Comparison of ENCODE assay signal across 8 cellular contexts in genomic region chr17:78384479-78385175, GRCh38. TPM values are rescaled to one million over a fixed set of nuclear protein-coding genes. Genes with fewer than 3 reads are reported as not detected.
DNase-seq lines count a peak whose midpoint lies in the region; ATAC-seq, FAIRE-seq and TF ChIP-seq lines count a peak whose summit lies in the region.

No MANE protein-coding gene starts in this region.

- TF ChIP-seq CTCF in Panc1 (IDR thresholded peaks at IDR 0.05) = no peak
- TF ChIP-seq CTCF in endothelial cell of umbilical vein (IDR thresholded peaks at IDR 0.05; ENCODE audit: extremely low read depth in 1 of 2, insufficient read depth in 1 of 2, low read depth in 1 of 2, low read length in 2 of 2) = no peak

- no peak for TF ChIP-seq POLR2A in endothelial cell of umbilical vein (IDR thresholded peaks at IDR 0.05; ENCODE audit: low read depth, low read length)

- intact Hi-C loops in Panc1 (cut with micrococcal nuclease; ENCODE audit: unreplicated experiment) = no loop called here
- intact Hi-C loops in endothelial cell of umbilical vein (cut with micrococcal nuclease) = no loop called here

- H3K36me3 ChIP-seq in Panc1 (ENCODE audit: control insufficient read depth, insufficient read depth, low read length) (no peaks in the 10 kb centered on the region), endothelial cell of umbilical vein (ENCODE audit: control insufficient read depth in 2 of 2, extremely low read depth in 1 of 2, insufficient read depth in 2 of 2, low read length in 2 of 2) (no peaks in the 10 kb centered on the region)

- BruUV-seq in Panc1 (replicated peaks; lab: Mats Ljungman, UMichigan) (no TSS peak), endothelial cell of umbilical vein (replicated peaks; lab: Mats Ljungman, UMichigan) (no TSS peak)

- peak overlapping the region; percentile 71 for H3K4me2 ChIP-seq in endothelial cell of umbilical vein (ENCODE audit: insufficient read depth, low read length)

- H3K27ac Mint-ChIP-seq in stimulated activated effector memory CD8-positive, alpha-beta T cell treated with anti-CD3 and anti-CD28 coated beads, Interleukin-12 subunit alpha, Interleukin-12 subunit beta, amount 100 ng/mL, for 72 hours = peak overlapping the region; percentile 96

- H3K4me3 ChIP-seq in Panc1 (ENCODE audit: low read depth in 2 of 2, low read length in 2 of 2) = no peak overlapping the region
- no peak overlapping the region for H3K4me3 ChIP-seq in endothelial cell of umbilical vein (replicated peaks in 1 of 3; ENCODE audit: insufficient read depth in 1 of 3, low read depth in 1 of 3, low read length in 3 of 3)

- CTCF ChIA-PET in Panc1 (lab: Charles Lee) = interaction anchor here (1.0 kb wide), 1 partner anchor 25 kb away, joined by 3 read pairs; no protein-coding TSS in a partner anchor
- CTCF ChIA-PET in endothelial cell of umbilical vein (lab: Charles Lee) = interaction anchor here (0.9 to 2.5 kb wide), 7 partner anchors 21 to 52 kb away, joined by 3 to 14 read pairs (median 6); partner anchors contain the start of gene SOCS3

- peaks cover 88% of the 10 kb centered on the region for H3K4me1 Mint-ChIP-seq in stimulated activated effector memory CD8-positive, alpha-beta T cell treated with anti-CD3 and anti-CD28 coated beads, Interleukin-12 subunit alpha, Interleukin-12 subunit beta, amount 100 ng/mL, for 72 hours

- dilution Hi-C loops in endothelial cell of umbilical vein (cut with MboI; ENCODE audit: extremely low pct_ligation_motif_present, low sequenced_read_pairs) = no loop called here

- H3K79me2 ChIP-seq in endothelial cell of umbilical vein (ENCODE audit: control insufficient read depth, insufficient read depth, low read length) = peaks cover 86% of the 10 kb centered on the region

- DNase-seq in Panc1 (ENCODE audit: low read depth, low spot score) = no peak
- no peak for DNase-seq in endothelial cell of umbilical vein (ENCODE audit: low read depth, low spot score)
- no peak for DNase-seq in stimulated activated effector memory CD8-positive, alpha-beta T cell treated with anti-CD3 and anti-CD28 coated beads, Interleukin-12 subunit alpha, Interleukin-12 subunit beta, amount 100 ng/mL, for 72 hours (ENCODE audit: low spot score in 2 of 2)
- no peak for DNase-seq in mucosa of gallbladder (ENCODE audit: low spot score)
- no peak for DNase-seq in NCI-H69 (lab: John Stamatoyannopoulos, UW)
- DNase-seq in ecto neural progenitor cell (ENCODE audit: low spot score) = no peak

- no peaks in the 10 kb centered on the region for H3K9me3 Mint-ChIP-seq in stimulated activated effector memory CD8-positive, alpha-beta T cell treated with anti-CD3 and anti-CD28 coated beads, Interleukin-12 subunit alpha, Interleukin-12 subunit beta, amount 100 ng/mL, for 72 hours

- H3K9me3 ChIP-seq in Panc1 (ENCODE audit: control insufficient read depth, insufficient read depth, low read depth, low read length) (no peaks in the 10 kb centered on the region), endothelial cell of umbilical vein (replicated peaks; ENCODE audit: control insufficient read depth, insufficient read depth, low read length) (no peaks in the 10 kb centered on the region)

- H3K36me3 Mint-ChIP-seq in stimulated activated effector memory CD8-positive, alpha-beta T cell treated with anti-CD3 and anti-CD28 coated beads, Interleukin-12 subunit alpha, Interleukin-12 subunit beta, amount 100 ng/mL, for 72 hours = peaks cover 90% of the 10 kb centered on the region

- ATAC-seq in GM21717 (IDR thresholded peaks at IDR 0.05; ENCODE audit: unreplicated experiment) (peak; percentile 3), Panc1 (0 out of 2 replicates have a peak, but pooled peaks have one; percentile 10), HG02973 (IDR thresholded peaks at IDR 0.05; ENCODE audit: unreplicated experiment) (no peak)
- no peak for ATAC-seq in stimulated activated effector memory CD8-positive, alpha-beta T cell treated with anti-CD3 and anti-CD28 coated beads, Interleukin-12 subunit alpha, Interleukin-12 subunit beta, amount 100 ng/mL, for 72 hours

- H3K9me1 ChIP-seq in endothelial cell of umbilical vein (replicated peaks; ENCODE audit: control insufficient read depth, extremely low read depth, insufficient read depth, low read length) = no peaks in the 10 kb centered on the region

- H3K27me3 ChIP-seq in Panc1 (ENCODE audit: control insufficient read depth, insufficient read depth, low read length) (no peaks in the 10 kb centered on the region), endothelial cell of umbilical vein (ENCODE audit: control insufficient read depth in 2 of 2, insufficient read depth in 2 of 2, low read length in 2 of 2) (no peaks in the 10 kb centered on the region)

- FAIRE-seq in endothelial cell of umbilical vein (lab: Jason Lieb, UNC) = no peak

- POLR2A ChIA-PET in Panc1 (lab: Charles Lee) (interaction anchor here (0.6 kb wide), 1 partner anchor 66 kb away, joined by 3 read pairs; no protein-coding TSS in a partner anchor), endothelial cell of umbilical vein (lab: Charles Lee) (interaction anchor here (1.3 kb wide), 1 partner anchor 25 kb away, joined by 3 read pairs; the partner anchor contains the start of gene SOCS3)

- peak overlapping the region; percentile 97 for H3K4me3 Mint-ChIP-seq in stimulated activated effector memory CD8-positive, alpha-beta T cell treated with anti-CD3 and anti-CD28 coated beads, Interleukin-12 subunit alpha, Interleukin-12 subunit beta, amount 100 ng/mL, for 72 hours

- H3K27ac ChIP-seq in Panc1 (ENCODE audit: low read length) (peak overlapping the region; percentile 60), endothelial cell of umbilical vein (ENCODE audit: insufficient read depth, low read depth, low read length) (peak overlapping the region; percentile 94)

- H4K20me1 ChIP-seq in endothelial cell of umbilical vein (replicated peaks; ENCODE audit: control insufficient read depth, extremely low read depth, insufficient read depth, low read length) = no peaks in the 10 kb centered on the region

- H3K4me1 ChIP-seq in Panc1 (ENCODE audit: control insufficient read depth, insufficient read depth, low read length) (peaks cover 43% of the 10 kb centered on the region), endothelial cell of umbilical vein (ENCODE audit: control insufficient read depth, extremely low read depth, insufficient read depth, low read length) (peaks cover 77% of the 10 kb centered on the region)

- in situ Hi-C loops in Panc1 (cut with HindIII; ENCODE audit: low pct_unique_long_range_greater_than_20kb, low sequenced_read_pairs) = no loop called here

- peak overlapping the region; percentile 61 for H3K9ac ChIP-seq in endothelial cell of umbilical vein (replicated peaks; ENCODE audit: extremely low read depth, insufficient read depth, low read length)

- no peak overlapping the region for H2AFZ ChIP-seq in endothelial cell of umbilical vein (ENCODE audit: low read depth, low read length)

TF ChIP-seq in endothelial cell of umbilical vein, 7 proteins besides CTCF, POLR2A, EP300 and RAD21:
- TF ChIP-seq MYC (IDR thresholded peaks at IDR 0.05; ENCODE audit: low read depth, low read length) = no peak
- TF ChIP-seq MAX (IDR thresholded peaks at IDR 0.05; ENCODE audit: insufficient read depth, insufficient read length) = peak; percentile 20

RNA-seq across cellular contexts. Expression of gene PGS1, which starts 6.2 kb away (rescaled TPM):
- total RNA-seq in Panc1 (2021; ENCODE audit: unreplicated experiment) (47.5 TPM), endothelial cell of umbilical vein (55.6 and 66.0 TPM in 2 replicates), mucosa of gallbladder (40.4 TPM)
- 40.3 TPM for polyA plus RNA-seq in Panc1 (2012; ENCODE audit: insufficient read length)
- polyA plus RNA-seq in endothelial cell of umbilical vein = 48.4 and 50.8 TPM in 2 replicates
- polyA plus RNA-seq in endothelial cell of umbilical vein (2011; cell fraction: cytosol; rRNA removed) = 28.4 and 36.1 TPM in 2 replicates
- 195 and 203 TPM in 2 replicates for polyA plus RNA-seq in endothelial cell of umbilical vein (2011; cell fraction: nucleus; rRNA removed)
- polyA plus RNA-seq in endothelial cell of umbilical vein (2012) = 30.2 and 34.0 TPM in 2 replicates
- 62.5 and 77.9 TPM in 2 replicates for polyA minus RNA-seq in endothelial cell of umbilical vein
- 31.2 TPM for polyA minus RNA-seq in endothelial cell of umbilical vein (2011; cell fraction: cytosol; rRNA and poly(A)+ RNA removed)
- polyA minus RNA-seq in endothelial cell of umbilical vein (2011; cell fraction: nucleus; rRNA and poly(A)+ RNA removed) = 72.4 and 73.4 TPM in 2 replicates

RNA-seq across cellular contexts. Expression of gene SOCS3, which starts 24.8 kb away (rescaled TPM):
- 53.1 TPM for total RNA-seq in Panc1 (2021; ENCODE audit: unreplicated experiment)
- polyA plus RNA-seq in Panc1 (2012; ENCODE audit: insufficient read length) = 30.5 TPM
- 13.6 and 14.3 TPM in 2 replicates for total RNA-seq in endothelial cell of umbilical vein
- polyA plus RNA-seq in endothelial cell of umbilical vein = 6.2 and 6.6 TPM in 2 replicates
- 5.3 and 7.9 TPM in 2 replicates for polyA plus RNA-seq in endothelial cell of umbilical vein (2011; cell fraction: cytosol; rRNA removed)
- 15.2 and 19.0 TPM in 2 replicates for polyA plus RNA-seq in endothelial cell of umbilical vein (2011; cell fraction: nucleus; rRNA removed)
- polyA plus RNA-seq in endothelial cell of umbilical vein (2012) = 12.2 and 14.3 TPM in 2 replicates
- polyA minus RNA-seq in endothelial cell of umbilical vein = 7.8 and 10.9 TPM in 2 replicates
- polyA minus RNA-seq in endothelial cell of umbilical vein (2011; cell fraction: cytosol; rRNA and poly(A)+ RNA removed) = 31.0 TPM
- 7.3 and 17.4 TPM in 2 replicates for polyA minus RNA-seq in endothelial cell of umbilical vein (2011; cell fraction: nucleus; rRNA and poly(A)+ RNA removed)
- 11.9 TPM for total RNA-seq in mucosa of gallbladder

Comparison
In these comparisons a context has a peak if more than half of its experiments do, and no peak if none do; other contexts are left out.
1. ATAC-seq: peak in GM21717 (single experiment) and Panc1 (single experiment); none in stimulated activated effector memory CD8-positive, alpha-beta T cell treated with anti-CD3 and anti-CD28 coated beads, Interleukin-12 subunit alpha, Interleukin-12 subunit beta, amount 100 ng/mL, for 72 hours (single experiment) and HG02973 (single experiment).